ENCODE assay signal across 1 cellular context in genomic region chr10:91050371-91051034, GRCh38.
TF ChIP-seq lines count a peak whose summit lies in the region.

No MANE protein-coding gene starts in this region.

TF ChIP-seq in WTC11, 78 proteins besides CTCF, POLR2A, EP300 and RAD21 (continued from another document):
- TF ChIP-seq E2F4 (CRISPR knock-in tag; IDR thresholded peaks at IDR 0.05; ENCODE audit: borderline replicate concordance, low read depth) (no peak), ZNF532 (CRISPR knock-in tag; IDR thresholded peaks at IDR 0.05; ENCODE audit: borderline replicate concordance) (no peak), SMAD3 (CRISPR knock-in tag; IDR thresholded peaks at IDR 0.05; ENCODE audit: borderline replicate concordance) (no peak), GRHL2 (CRISPR knock-in tag; IDR thresholded peaks at IDR 0.05; ENCODE audit: insufficient replicate concordance, severe bottlenecking) (no peak), MYBL2 (CRISPR knock-in tag; IDR thresholded peaks at IDR 0.05) (no peak), ARID4B (CRISPR knock-in tag; IDR thresholded peaks at IDR 0.05; ENCODE audit: borderline replicate concordance) (no peak), PRDM15 (CRISPR knock-in tag; IDR thresholded peaks at IDR 0.05) (no peak), E2F5 (CRISPR knock-in tag; IDR thresholded peaks at IDR 0.05) (no peak), NFE2L1 (CRISPR knock-in tag; IDR thresholded peaks at IDR 0.05) (no peak), IRF1 (CRISPR knock-in tag; IDR thresholded peaks at IDR 0.05) (no peak)
TF ChIP-seq in WTC11: peak in this region for 0.
